In the genomic region with DNA sequence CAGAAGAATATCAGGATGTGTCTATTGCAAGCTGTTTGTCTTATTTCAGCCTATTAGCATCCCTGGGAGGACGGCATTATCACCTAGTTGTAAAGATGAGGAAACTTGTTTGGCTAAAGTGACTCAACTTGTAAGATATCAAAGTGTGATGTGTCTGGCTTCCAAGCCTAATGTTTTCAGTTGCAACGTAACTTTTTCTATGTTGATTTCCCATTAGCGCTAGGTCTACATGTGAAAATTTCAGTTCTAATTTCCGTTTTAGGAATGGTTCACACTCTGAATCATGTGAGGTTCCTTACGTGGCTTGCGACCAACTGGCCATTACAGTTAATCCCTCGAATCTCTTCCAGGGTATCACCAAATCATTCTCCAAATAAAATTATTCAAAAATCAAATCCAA, we compare ENCODE assay signal across 15 cellular contexts. TPM values are rescaled to one million over a fixed set of nuclear protein-coding genes. Genes with fewer than 3 reads are reported as not detected.
DNase-seq lines count a peak whose midpoint lies in the region; ATAC-seq, FAIRE-seq and TF ChIP-seq lines count a peak whose summit lies in the region.
"Had no signal": no experiment of that assay in that cellular context is flagged by ENCODE, and none has a peak within 500 bp of the region (broad histone marks: within the 10 kb centered on the region; RNA-seq: fewer than 3 reads in every experiment).

No MANE protein-coding gene starts in this region.

- no peaks in the 10 kb centered on the region for H3K27me3 ChIP-seq in keratinocyte (ENCODE audit: control insufficient read depth, extremely low read depth, insufficient read depth, low read length)
- H3K27me3 ChIP-seq in right cardiac atrium (ENCODE audit: control insufficient read depth, insufficient read depth), result peaks cover 2% of the 10 kb centered on the region

- intact Hi-C loops in cardiac septum (cut with DNase I), result no loop called here
- intact Hi-C loops in right cardiac atrium (cut with DNase I), result no loop called here

- H3K4me3 ChIP-seq in keratinocyte (ENCODE audit: control insufficient read depth in 2 of 3, extremely low read depth in 1 of 3, insufficient read depth in 2 of 3, low read depth in 1 of 3, low read length in 3 of 3) (no peak overlapping the region), right cardiac atrium (ENCODE audit: low read length) (no peak overlapping the region)
- H3K4me3 ChIP-seq: dorsolateral prefrontal cortex had no signal

- DNase-seq in keratinocyte (ENCODE audit: low read depth, low spot score) (no peak), D721Med (ENCODE audit: insufficient read length, low spot score) (no peak), COR-L47 (lab: John Stamatoyannopoulos, UW) (no peak), cardiac septum (ENCODE audit: low spot score) (no peak), right cardiac atrium (no peak)
- DNase-seq: activated CD4-positive, alpha-beta T cell treated with anti-CD3 and anti-CD28 coated beads for 48 hours; activated T-cell treated with anti-CD3 and anti-CD28 coated beads, Interleukin-2, amount 50 U/mL, for 72 hours; dorsolateral prefrontal cortex; foreskin fibroblast; KG1; NCI-H2029 had no signal

- H3K4me1 ChIP-seq in keratinocyte (ENCODE audit: control insufficient read depth, extremely low read depth, insufficient read depth, low read length) (no peaks in the 10 kb centered on the region), right cardiac atrium (ENCODE audit: control insufficient read depth, insufficient read depth, low read length) (no peaks in the 10 kb centered on the region)

- no peak overlapping the region for H2AFZ ChIP-seq in keratinocyte (ENCODE audit: control insufficient read depth, low read length)

- H3K9me1 ChIP-seq in keratinocyte (ENCODE audit: control insufficient read depth, extremely low read depth, insufficient read depth, low read length), result no peaks in the 10 kb centered on the region

- H3K36me3 ChIP-seq in keratinocyte (ENCODE audit: control insufficient read depth in 2 of 2, extremely low read depth in 1 of 2, insufficient read depth in 2 of 2, low read length in 2 of 2), result no peaks in the 10 kb centered on the region

- FAIRE-seq in keratinocyte (lab: Jason Lieb, UNC) (peak; percentile 26), D721Med (lab: Jason Lieb, UNC) (no peak)
- FAIRE-seq: astrocyte had no signal

- TF ChIP-seq CTCF in keratinocyte (optimal IDR thresholded peaks at IDR 0.05 in 1 of 3, IDR thresholded peaks at IDR 0.05 in 1 of 3, conservative IDR thresholded peaks at IDR 0.05 in 1 of 3; ENCODE audit: extremely low read depth in 1 of 3, insufficient read depth in 2 of 3, low read length in 3 of 3), result no peak
- no peak for TF ChIP-seq CTCF in D721Med (IDR thresholded peaks at IDR 0.05; ENCODE audit: insufficient read depth, missing control alignments)

- H3K27ac ChIP-seq in keratinocyte (ENCODE audit: control insufficient read depth, insufficient read depth, low read length), result no peak overlapping the region
- no peak overlapping the region for H3K27ac ChIP-seq in right cardiac atrium (ENCODE audit: low read length)
- H3K27ac ChIP-seq: dorsolateral prefrontal cortex had no signal

- H3K9ac ChIP-seq in keratinocyte (ENCODE audit: control insufficient read depth, extremely low read depth, insufficient read depth, low read length), result no peak overlapping the region

- no peak overlapping the region for H3K4me2 ChIP-seq in keratinocyte (ENCODE audit: control insufficient read depth, extremely low read depth, insufficient read depth, low read depth, low read length)

- dilution Hi-C loops in keratinocyte (cut with MboI; ENCODE audit: extremely low pct_ligation_motif_present, low sequenced_read_pairs), result no loop called here

- 80% methylated on average over 7 of the region's 7 CpGs for WGBS in right cardiac atrium

- H3K9me3 ChIP-seq in keratinocyte (ENCODE audit: control insufficient read depth, low read depth, low read length) (no peaks in the 10 kb centered on the region), right cardiac atrium (ENCODE audit: control insufficient read depth, low read length) (no peaks in the 10 kb centered on the region)

- H4K20me1 ChIP-seq in keratinocyte (ENCODE audit: control insufficient read depth, extremely low read depth, insufficient read depth, low read length), result no peaks in the 10 kb centered on the region

- ATAC-seq in GM18870 (IDR thresholded peaks at IDR 0.05; ENCODE audit: unreplicated experiment) (peak; percentile 38), GM21717 (IDR thresholded peaks at IDR 0.05; ENCODE audit: unreplicated experiment) (peak; percentile 56), HG03095 (IDR thresholded peaks at IDR 0.05; ENCODE audit: unreplicated experiment) (peak; percentile 52), right cardiac atrium (no peak)
- ATAC-seq: activated T-cell treated with anti-CD3 and anti-CD28 coated beads, Interleukin-2, amount 50 U/mL, for 72 hours had no signal

- no peaks in the 10 kb centered on the region for H3K79me2 ChIP-seq in keratinocyte (ENCODE audit: control insufficient read depth, insufficient read depth, low read length)

RNA-seq across cellular contexts. Expression of a gene that starts 58.0 kb away (rescaled TPM):
- polyA plus RNA-seq in keratinocyte, result 15.0 to 36.6 TPM (median 20.5 TPM) in 3 replicates
- 58.7 TPM for polyA plus RNA-seq in keratinocyte (2011; ENCODE audit: low read depth)
- polyA plus RNA-seq in keratinocyte (2011; cell fraction: cytosol; rRNA removed), result 22.2 and 38.4 TPM in 2 replicates
- polyA plus RNA-seq in keratinocyte (2011; cell fraction: nucleus; rRNA removed), result 11.6 and 18.0 TPM in 2 replicates
- polyA plus RNA-seq in keratinocyte (2012; ENCODE audit: low replicate concordance), result 30.4 and 45.6 TPM in 2 replicates
- 0.26 to 4.0 TPM (median 0.99 TPM) in 3 replicates for polyA minus RNA-seq in keratinocyte
- 1.9 TPM for polyA minus RNA-seq in keratinocyte (2011; cell fraction: cytosol; rRNA and poly(A)+ RNA removed)
- polyA minus RNA-seq in keratinocyte (2011; cell fraction: nucleus; rRNA and poly(A)+ RNA removed), result 1.2 and 2.3 TPM in 2 replicates
- total RNA-seq in cardiac septum, result 25.4 TPM
- 10 to 100 TPM; 16.4 to 20.5 (median 17.6) TPM for total RNA-seq in right cardiac atrium
- polyA plus RNA-seq in right cardiac atrium, result 16.6 TPM

Comparison
In these comparisons a context has a peak if more than half of its experiments do, and no peak if none do; other contexts are left out.
1. ATAC-seq: peak in GM18870 (single experiment), GM21717 (single experiment) and HG03095 (single experiment); none in right cardiac atrium (0 of 2).